In the genomic region with DNA sequence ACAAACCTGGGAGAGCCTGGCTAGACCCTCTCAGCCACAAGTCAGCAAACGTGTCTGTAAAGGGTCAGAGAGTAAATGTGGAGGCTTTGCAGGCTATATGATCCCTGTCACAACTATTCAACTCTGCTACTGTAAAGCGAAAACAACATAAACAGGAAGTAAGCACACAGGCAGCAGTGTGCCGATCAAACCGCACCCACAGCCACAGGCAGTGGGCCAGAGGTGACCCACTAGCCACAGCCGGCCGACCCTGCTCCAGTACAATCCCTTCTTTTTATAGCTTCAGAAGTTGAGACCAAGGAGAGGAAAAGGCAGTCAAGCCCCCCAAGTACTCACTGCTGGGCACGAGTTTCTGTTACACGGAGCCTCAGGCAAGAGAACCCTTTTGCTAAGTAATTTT, we compare ENCODE assay signal across 10 cellular contexts.
DNase-seq lines count a peak whose midpoint lies in the region; ATAC-seq, FAIRE-seq and TF ChIP-seq lines count a peak whose summit lies in the region.
"Had no signal": no experiment of that assay in that cellular context is flagged by ENCODE, and none has a peak within 500 bp of the region (broad histone marks: within the 10 kb centered on the region; RNA-seq: fewer than 3 reads in every experiment).

No MANE protein-coding gene starts in this region.

- peak; percentile 73 for DNase-seq in OCI-M1 (lab: John Stamatoyannopoulos, UW)
- no peak for DNase-seq in kidney
- no peak for DNase-seq in NCI-H69 (lab: John Stamatoyannopoulos, UW)
- no peak for DNase-seq in posterior vena cava (ENCODE audit: low spot score)
- DNase-seq in activated CD4-positive, CD25-positive, alpha-beta regulatory T cell treated with anti-CD3 and anti-CD28 coated beads, Interleukin-2, amount 50 U/mL, for 72 hours = no peak

- TF ChIP-seq CTCF in C4-2B (conservative IDR thresholded peaks at IDR 0.05) (no peak), kidney (IDR thresholded peaks at IDR 0.05; ENCODE audit: borderline replicate concordance, extremely low read depth, insufficient read depth) (no peak)

- H3K4me3 ChIP-seq in kidney (ENCODE audit: low read length in 2 of 2) = peak overlapping the region; percentile 12 to 25

- H3K27ac ChIP-seq in C4-2B (peak overlapping the region; percentile 52), kidney (ENCODE audit: low read depth in 2 of 2, low read length in 2 of 2) (peak overlapping the region; percentile 56 to 66)
- H3K27ac ChIP-seq: epithelial cell of prostate had no signal

- ATAC-seq in GM21576 (IDR thresholded peaks at IDR 0.05; ENCODE audit: unreplicated experiment) = peak; percentile 80
- ATAC-seq in HG03460 (IDR thresholded peaks at IDR 0.05; ENCODE audit: unreplicated experiment) = no peak

- no peaks in the 10 kb centered on the region for H3K9me3 ChIP-seq in kidney (ENCODE audit: control insufficient read depth in 1 of 2, low read length in 2 of 2)

- H3K4me1 ChIP-seq in kidney (ENCODE audit: control insufficient read depth in 1 of 2, insufficient read depth in 1 of 2, low read depth in 1 of 2, low read length in 2 of 2) = peaks cover 6 to 9% of the 10 kb centered on the region in 2 donors

- no peak for FAIRE-seq in kidney (lab: Jason Lieb, UNC)
- FAIRE-seq: G401.6 had no signal

- intact Hi-C loops in kidney (cut with DNase I) (no loop called here), posterior vena cava (cut with DNase I) (no loop called here)

- no peak overlapping the region for H3K9ac ChIP-seq in kidney (ENCODE audit: low read length in 2 of 2)

- no peaks in the 10 kb centered on the region for H3K36me3 ChIP-seq in kidney (ENCODE audit: control insufficient read depth in 1 of 2, insufficient read depth in 2 of 2, low read length in 2 of 2)
